ENCODE assay signal across 21 cellular contexts in genomic region chrX:108029928-108030711, GRCh38. TPM values are rescaled to one million over a fixed set of nuclear protein-coding genes. Genes with fewer than 3 reads are reported as not detected.
DNase-seq lines count a peak whose midpoint lies in the region; ATAC-seq and TF ChIP-seq lines count a peak whose summit lies in the region.
"Had no signal": no experiment of that assay in that cellular context is flagged by ENCODE, and none has a peak within 500 bp of the region (broad histone marks: within the 10 kb centered on the region; RNA-seq: fewer than 3 reads in every experiment).

No MANE protein-coding gene starts in this region.

- H3K4me1 Mint-ChIP-seq in activated T-helper 2 cell treated with anti-CD3 and anti-CD28 coated beads, Interferon-gamma antibody, Interleukin-2, Interleukin-4, amounts not matched to agents 10 μg/mL and 5 μg/mL and 100 μg/mL, durations not matched to agents 14 hours and 24 hours and 36 hours (ENCODE audit: low read depth) = peaks cover 1% of the 10 kb centered on the region

- no peaks in the 10 kb centered on the region for H3K36me3 ChIP-seq in cardiac muscle cell
- H3K36me3 ChIP-seq in right atrium auricular region = no peaks in the 10 kb centered on the region
- H3K36me3 ChIP-seq: Peyer's patch, transverse colon had no signal

- peaks cover 6% of the 10 kb centered on the region for H3K27me3 Mint-ChIP-seq in activated T-helper 2 cell treated with anti-CD3 and anti-CD28 coated beads, Interferon-gamma antibody, Interleukin-2, Interleukin-4, amounts not matched to agents 10 μg/mL and 5 μg/mL and 100 μg/mL, durations not matched to agents 14 hours and 24 hours and 36 hours (ENCODE audit: low read depth)

- H3K27ac ChIP-seq in cardiac muscle cell = peak overlapping the region; percentile 46
- H3K27ac ChIP-seq in right atrium auricular region = no peak overlapping the region
- H3K27ac ChIP-seq: foreskin keratinocyte, Peyer's patch, transverse colon had no signal

- no peaks in the 10 kb centered on the region for H3K9me3 Mint-ChIP-seq in activated T-helper 2 cell treated with anti-CD3 and anti-CD28 coated beads, Interferon-gamma antibody, Interleukin-2, Interleukin-4, amounts not matched to agents 10 μg/mL and 5 μg/mL and 100 μg/mL, durations not matched to agents 14 hours and 24 hours and 36 hours
- H3K9me3 Mint-ChIP-seq: activated CD4-positive, alpha-beta T cell treated with anti-CD3 and anti-CD28 coated beads, Interleukin-2, amount 10 ng/mL, durations not matched to agents 7 days and 5 days had no signal

- H3K36me3 Mint-ChIP-seq in activated T-helper 2 cell treated with anti-CD3 and anti-CD28 coated beads, Interferon-gamma antibody, Interleukin-2, Interleukin-4, amounts not matched to agents 10 μg/mL and 5 μg/mL and 100 μg/mL, durations not matched to agents 14 hours and 24 hours and 36 hours (ENCODE audit: low read depth) = no peaks in the 10 kb centered on the region

- intact Hi-C loops in activated T-helper 2 cell treated with anti-CD3 and anti-CD28 coated beads, Interferon-gamma antibody, Interleukin-2, Interleukin-4, amounts not matched to agents 10 μg/mL and 5 μg/mL and 100 μg/mL, durations not matched to agents 14 hours and 24 hours and 36 hours (cut with micrococcal nuclease) = no loop called here

- TF ChIP-seq CTCF in cardiac muscle cell (IDR thresholded peaks at IDR 0.05; ENCODE audit: low read depth, low read length) (no peak), right atrium auricular region (IDR thresholded peaks at IDR 0.05) (no peak)

- H3K4me3 Mint-ChIP-seq in activated T-helper 2 cell treated with anti-CD3 and anti-CD28 coated beads, Interferon-gamma antibody, Interleukin-2, Interleukin-4, amounts not matched to agents 10 μg/mL and 5 μg/mL and 100 μg/mL, durations not matched to agents 14 hours and 24 hours and 36 hours (ENCODE audit: low read depth) = no peak overlapping the region
- H3K4me3 Mint-ChIP-seq: activated CD4-positive, alpha-beta T cell treated with anti-CD3 and anti-CD28 coated beads, Interleukin-2, amount 10 ng/mL, durations not matched to agents 7 days and 5 days had no signal

- no peak overlapping the region for H3K27ac Mint-ChIP-seq in activated T-helper 2 cell treated with anti-CD3 and anti-CD28 coated beads, Interferon-gamma antibody, Interleukin-2, Interleukin-4, amounts not matched to agents 10 μg/mL and 5 μg/mL and 100 μg/mL, durations not matched to agents 14 hours and 24 hours and 36 hours
- H3K27ac Mint-ChIP-seq: activated CD4-positive, alpha-beta T cell treated with anti-CD3 and anti-CD28 coated beads, Interleukin-2, amount 10 ng/mL, durations not matched to agents 7 days and 5 days had no signal

- H3K9me3 ChIP-seq in cardiac muscle cell (ENCODE audit: low read depth) (no peaks in the 10 kb centered on the region), right atrium auricular region (no peaks in the 10 kb centered on the region)
- H3K9me3 ChIP-seq: Peyer's patch, transverse colon had no signal

- peak; percentile 76 for ATAC-seq in HG02588 (IDR thresholded peaks at IDR 0.05; ENCODE audit: unreplicated experiment)
- ATAC-seq in HG03432 (IDR thresholded peaks at IDR 0.05; ENCODE audit: unreplicated experiment) = peak; percentile 80
- ATAC-seq: foreskin keratinocyte, left ventricle myocardium superior had no signal

- H3K4me3 ChIP-seq in cardiac muscle cell (no peak overlapping the region), right atrium auricular region (no peak overlapping the region)
- H3K4me3 ChIP-seq: Peyer's patch, transverse colon had no signal

- H3K4me1 ChIP-seq in cardiac muscle cell (ENCODE audit: low read depth) (peaks cover 14% of the 10 kb centered on the region), right atrium auricular region (no peaks in the 10 kb centered on the region)
- H3K4me1 ChIP-seq: foreskin keratinocyte, Peyer's patch had no signal

- DNase-seq in cardiac muscle cell (ENCODE audit: low read depth in 1 of 2, low spot score in 1 of 2) = no peak
- no peak for DNase-seq in right atrium auricular region (ENCODE audit: low spot score)
- no peak for DNase-seq in CD1c-positive myeloid dendritic cell (ENCODE audit: extremely low spot score)
- no peak for DNase-seq in activated T-helper 2 cell treated with anti-CD3 and anti-CD28 coated beads, Interferon-gamma antibody, Interleukin-2, Interleukin-4, amounts not matched to agents 10 μg/mL and 5 μg/mL and 100 μg/mL, durations not matched to agents 14 hours and 24 hours and 36 hours (ENCODE audit: low spot score)
- DNase-seq in retina = no peak
- no peak for DNase-seq in NCI-H1417 (lab: John Stamatoyannopoulos, UW)
- DNase-seq: activated CD4-positive, alpha-beta T cell treated with anti-CD3 and anti-CD28 coated beads, Interleukin-2, amount 10 ng/mL, durations not matched to agents 7 days and 5 days; activated effector memory CD4-positive, alpha-beta T cell treated with Interleukin-2 at 50 U/mL for 16 hours; effector memory CD4-positive, alpha-beta T cell; foreskin keratinocyte; left ventricle myocardium superior; NCI-H510A treated with DMSO at 0.1 percent for 48 hours; Peyer's patch; T-helper 1 cell; transverse colon had no signal

- no peaks in the 10 kb centered on the region for H3K27me3 ChIP-seq in cardiac muscle cell
- H3K27me3 ChIP-seq in right atrium auricular region = no peaks in the 10 kb centered on the region
- H3K27me3 ChIP-seq: foreskin keratinocyte, Peyer's patch, transverse colon had no signal

RNA-seq across cellular contexts. Expression of gene VSIG1, which starts 14.7 kb away (rescaled TPM):
- total RNA-seq in cardiac muscle cell (0.07 TPM in 1 of 2 replicates, not detected in the other), right atrium auricular region (not detected)
- not detected in 2 replicates for polyA plus RNA-seq in cardiac muscle cell
- 0.34 TPM in 1 of 2 replicates, not detected in the other for total RNA-seq in activated T-helper 2 cell treated with anti-CD3 and anti-CD28 coated beads, Interferon-gamma antibody, Interleukin-2, Interleukin-4, amounts not matched to agents 10 μg/mL and 5 μg/mL and 100 μg/mL, durations not matched to agents 14 hours and 24 hours and 36 hours
- total RNA-seq: left ventricle myocardium superior, LHCN-M2 had no signal

RNA-seq across cellular contexts. Expression of gene TEX13B, which starts 48.0 kb away (rescaled TPM):
- total RNA-seq in cardiac muscle cell (not detected in 2 replicates), right atrium auricular region (not detected)
- polyA plus RNA-seq in cardiac muscle cell = not detected in 2 replicates
- not detected in 2 replicates for total RNA-seq in activated T-helper 2 cell treated with anti-CD3 and anti-CD28 coated beads, Interferon-gamma antibody, Interleukin-2, Interleukin-4, amounts not matched to agents 10 μg/mL and 5 μg/mL and 100 μg/mL, durations not matched to agents 14 hours and 24 hours and 36 hours
- total RNA-seq: activated CD4-positive, alpha-beta T cell treated with anti-CD3 and anti-CD28 coated beads, Interleukin-2, amount 10 ng/mL, durations not matched to agents 7 days and 5 days; foreskin keratinocyte; H4; left ventricle myocardium superior; LHCN-M2; Peyer's patch; pulmonary artery endothelial cell; transverse colon had no signal
- polyA plus RNA-seq: AG04450, foreskin keratinocyte had no signal
